In the genomic region with DNA sequence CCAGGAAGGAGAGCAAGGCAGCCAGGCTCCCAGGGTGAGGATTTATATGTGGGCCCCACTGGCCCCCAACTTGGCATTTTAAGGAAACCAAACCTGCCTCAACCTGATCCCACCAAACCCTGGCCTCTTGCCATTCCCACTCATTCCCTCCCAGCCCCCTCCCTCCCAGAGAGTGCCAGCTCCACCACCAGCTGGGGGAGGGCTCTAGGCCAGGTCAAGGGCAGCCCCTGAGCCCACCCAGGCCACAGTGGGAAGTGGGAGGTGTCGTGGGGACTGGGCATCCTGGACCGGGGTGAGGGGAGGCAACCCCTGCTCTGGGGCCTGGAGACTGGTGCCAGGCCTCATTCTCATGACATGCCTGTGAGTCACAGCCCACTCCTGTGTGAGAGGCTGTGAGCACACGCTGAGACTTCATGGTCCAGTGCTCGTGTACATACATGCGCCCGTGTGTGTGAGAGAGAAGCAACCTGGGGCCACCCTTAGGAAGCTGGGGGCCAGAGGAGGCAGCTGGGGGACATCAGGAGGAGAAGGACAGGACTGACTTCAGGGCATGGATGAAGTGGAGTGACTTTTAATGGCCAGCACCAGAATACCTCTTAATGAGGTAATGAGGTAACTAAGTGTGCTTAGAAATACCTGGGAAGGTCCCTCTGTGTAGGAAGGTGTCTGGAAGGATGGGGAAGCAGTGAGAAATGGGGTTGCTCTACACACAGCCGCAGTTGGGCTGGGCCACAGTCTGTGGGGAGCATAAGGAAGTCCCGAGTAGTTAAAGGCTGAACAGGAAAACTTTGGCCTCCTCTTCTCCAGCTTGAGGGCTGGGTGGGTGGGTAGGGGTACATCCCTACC, we compare ENCODE assay signal across 8 cellular contexts. TPM values are rescaled to one million over a fixed set of nuclear protein-coding genes. Genes with fewer than 3 reads are reported as not detected.
DNase-seq lines count a peak whose midpoint lies in the region; ATAC-seq and TF ChIP-seq lines count a peak whose summit lies in the region.

A gene (minus strand): TSS at position 316 of the 846 bp plus-strand sequence. CDS start 1,967 bp downstream, outside the sequence.

- H3K9ac ChIP-seq in Karpas-422 (ENCODE audit: low read length) = no peak within 1 kb of the TSS

- DNase-seq in NCI-H146 (lab: John Stamatoyannopoulos, UW) (peak; percentile 11), NCI-H146 treated with DMSO at 0.1 percent for 48 hours (lab: John Stamatoyannopoulos, UW; ENCODE audit: unreplicated experiment) (no peak), Karpas-422 (no peak), UCSD-AML1 (lab: John Stamatoyannopoulos, UW; ENCODE audit: unreplicated experiment) (peak; percentile 56), choroid plexus epithelial cell (ENCODE audit: low read depth) (peak; percentile 91), lower lobe of right lung (peak; percentile 73), NCI-H774 (lab: John Stamatoyannopoulos, UW) (no peak)
- peak; percentile 44 to 70 for DNase-seq in stimulated activated effector memory CD8-positive, alpha-beta T cell treated with anti-CD3 and anti-CD28 coated beads, Interleukin-12 subunit alpha, Interleukin-12 subunit beta, amount 100 ng/mL, for 72 hours (ENCODE audit: low spot score in 2 of 2)

- intact Hi-C loops in lower lobe of right lung (cut with DNase I) = loop anchor here (5.0 to 10.0 kb wide), 2 partner anchors 33 to 51 kb away; no protein-coding TSS in a partner anchor

- H3K27ac Mint-ChIP-seq in stimulated activated effector memory CD8-positive, alpha-beta T cell treated with anti-CD3 and anti-CD28 coated beads, Interleukin-12 subunit alpha, Interleukin-12 subunit beta, amount 100 ng/mL, for 72 hours = peak within 1 kb of the TSS; percentile 99

- H3K9me3 ChIP-seq in Karpas-422 (ENCODE audit: low read length) = no peaks in the 10 kb centered on the region
- no peaks in the 10 kb centered on the region for H3K9me3 ChIP-seq in lower lobe of right lung

- peaks cover 49% of the 10 kb centered on the region for H3K4me1 Mint-ChIP-seq in stimulated activated effector memory CD8-positive, alpha-beta T cell treated with anti-CD3 and anti-CD28 coated beads, Interleukin-12 subunit alpha, Interleukin-12 subunit beta, amount 100 ng/mL, for 72 hours

- peaks cover 3% of the 10 kb centered on the region; the same call in 1 of the 2 replicates for H3K4me1 ChIP-seq in Karpas-422 (ENCODE audit: low read length)
- H3K4me1 ChIP-seq in lower lobe of right lung = peaks cover 42% of the 10 kb centered on the region

- peak within 1 kb of the TSS; percentile 79 for H3K4me3 Mint-ChIP-seq in stimulated activated effector memory CD8-positive, alpha-beta T cell treated with anti-CD3 and anti-CD28 coated beads, Interleukin-12 subunit alpha, Interleukin-12 subunit beta, amount 100 ng/mL, for 72 hours

- no peaks in the 10 kb centered on the region for H3K36me3 ChIP-seq in Karpas-422 (ENCODE audit: insufficient read depth, low read length)
- no peaks in the 10 kb centered on the region for H3K36me3 ChIP-seq in lower lobe of right lung

- ATAC-seq in lower lobe of right lung = peak; percentile 70 to 82
- ATAC-seq in stimulated activated effector memory CD8-positive, alpha-beta T cell treated with anti-CD3 and anti-CD28 coated beads, Interleukin-12 subunit alpha, Interleukin-12 subunit beta, amount 100 ng/mL, for 72 hours = peak; percentile 86

- no peaks in the 10 kb centered on the region for H3K9me3 Mint-ChIP-seq in stimulated activated effector memory CD8-positive, alpha-beta T cell treated with anti-CD3 and anti-CD28 coated beads, Interleukin-12 subunit alpha, Interleukin-12 subunit beta, amount 100 ng/mL, for 72 hours

- no peak within 1 kb of the TSS for H3K4me2 ChIP-seq in Karpas-422 (ENCODE audit: low read depth, low read length, poor library complexity, severe bottlenecking)

- H3K27me3 ChIP-seq in Karpas-422 (ENCODE audit: low read length) (no peaks in the 10 kb centered on the region), lower lobe of right lung (ENCODE audit: low read depth) (no peaks in the 10 kb centered on the region)

- H3K9me2 ChIP-seq in Karpas-422 (replicated peaks; ENCODE audit: insufficient read depth, low read length) = no peaks in the 10 kb centered on the region

- no peaks in the 10 kb centered on the region for H3K79me2 ChIP-seq in Karpas-422 (ENCODE audit: low read length)

- H3K27ac ChIP-seq in Karpas-422 (ENCODE audit: low read length) (no peak within 1 kb of the TSS), lower lobe of right lung (peak within 1 kb of the TSS; percentile 94)

- TF ChIP-seq CTCF in choroid plexus epithelial cell (conservative IDR thresholded peaks at IDR 0.05; ENCODE audit: low read depth, low read length) (no peak), lower lobe of right lung (IDR thresholded peaks at IDR 0.05) (no peak)

- H3K4me3 ChIP-seq in Karpas-422 (ENCODE audit: low read length) (no peak within 1 kb of the TSS), choroid plexus epithelial cell (ENCODE audit: low read depth, low read length) (no peak within 1 kb of the TSS), lower lobe of right lung (peak within 1 kb of the TSS; percentile 20)

- H3K36me3 Mint-ChIP-seq in stimulated activated effector memory CD8-positive, alpha-beta T cell treated with anti-CD3 and anti-CD28 coated beads, Interleukin-12 subunit alpha, Interleukin-12 subunit beta, amount 100 ng/mL, for 72 hours = peaks cover 6% of the 10 kb centered on the region

- peak within 1 kb of the TSS; percentile 43; the same call in 1 of the 2 replicates for H2AFZ ChIP-seq in Karpas-422 (ENCODE audit: low read length)

- no peaks in the 10 kb centered on the region for H4K20me1 ChIP-seq in Karpas-422 (ENCODE audit: insufficient read depth, low read depth, low read length)

RNA-seq across cellular contexts. Expression of the gene that starts here (rescaled TPM):
- total RNA-seq in Karpas-422 (2014; rRNA removed; shearing (Covaris generic); ENCODE audit: low replicate concordance) = not detected in 2 replicates
- 3.8 TPM for total RNA-seq in lower lobe of right lung

Comparison
In these comparisons a context has a peak if more than half of its experiments do, and no peak if none do; other contexts are left out.
1. DNase-seq: peak in NCI-H146 (single experiment), UCSD-AML1 (single experiment), choroid plexus epithelial cell (single experiment), lower lobe of right lung (single experiment) and stimulated activated effector memory CD8-positive, alpha-beta T cell treated with anti-CD3 and anti-CD28 coated beads, Interleukin-12 subunit alpha, Interleukin-12 subunit beta, amount 100 ng/mL, for 72 hours (2 of 2); none in NCI-H146 treated with DMSO at 0.1 percent for 48 hours (single experiment), Karpas-422 (single experiment) and NCI-H774 (single experiment).